ENCODE assay signal across 11 cellular contexts in the genomic region with DNA sequence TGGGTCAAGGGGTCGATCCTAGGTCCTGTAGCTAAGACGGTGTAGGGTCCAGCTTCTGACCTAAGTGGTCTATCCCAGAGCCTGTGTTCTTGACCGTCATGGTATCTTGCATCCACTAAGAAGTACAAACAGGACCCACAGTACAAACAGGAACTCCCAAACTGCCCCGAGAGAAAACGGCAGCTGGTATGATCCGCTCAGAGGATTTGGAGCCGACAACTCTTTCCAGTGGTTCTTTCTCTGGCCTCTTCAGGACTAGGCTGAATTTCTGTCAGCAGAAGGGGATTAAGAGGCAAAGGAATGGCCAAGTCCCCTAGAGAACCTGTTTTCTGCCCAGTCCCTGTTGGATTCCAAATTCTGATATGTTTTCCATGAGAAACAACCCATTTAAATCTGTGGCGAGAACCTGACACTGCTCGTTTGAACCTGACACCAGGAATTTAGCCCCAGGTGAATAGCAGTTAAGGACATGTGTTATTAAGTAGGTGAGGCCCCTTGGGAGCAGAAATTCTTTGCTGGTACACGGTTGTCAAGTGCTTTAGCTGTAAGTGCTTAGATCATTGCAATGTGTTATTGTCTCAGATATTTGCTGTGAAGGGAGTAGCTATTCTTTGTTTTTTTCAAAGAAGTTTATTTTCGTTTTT. TPM values are rescaled to one million over a fixed set of nuclear protein-coding genes. Genes with fewer than 3 reads are reported as not detected.
DNase-seq lines count a peak whose midpoint lies in the region; ATAC-seq and TF ChIP-seq lines count a peak whose summit lies in the region.
"Had no signal": no experiment of that assay in that cellular context is flagged by ENCODE, and none has a peak within 500 bp of the region (broad histone marks: within the 10 kb centered on the region; RNA-seq: fewer than 3 reads in every experiment).

No MANE protein-coding gene starts in this region.

- intact Hi-C loops in breast epithelium (cut with DNase I; ENCODE audit: low total_unique reads), result no loop called here
- intact Hi-C loops in lower lobe of right lung (cut with DNase I), result no loop called here
- intact Hi-C loops in uterus (cut with DNase I; ENCODE audit: low total_unique reads), result no loop called here

- H3K36me3 ChIP-seq in breast epithelium (no peaks in the 10 kb centered on the region), lower lobe of right lung (peaks cover 10% of the 10 kb centered on the region), uterus (no peaks in the 10 kb centered on the region)
- H3K36me3 ChIP-seq: cardiac muscle cell had no signal

- H3K27ac ChIP-seq in breast epithelium, result peak overlapping the region; percentile 77 to 82
- H3K27ac ChIP-seq in lower lobe of right lung, result peak overlapping the region; percentile 77
- H3K27ac ChIP-seq in uterus, result peak overlapping the region; percentile 46 to 71
- H3K27ac ChIP-seq: cardiac muscle cell had no signal

- H3K4me1 ChIP-seq in breast epithelium (peaks cover 0 to 10% of the 10 kb centered on the region in 2 donors), lower lobe of right lung (peaks cover 9% of the 10 kb centered on the region), uterus (no peaks in the 10 kb centered on the region)

- TF ChIP-seq CTCF in breast epithelium (IDR thresholded peaks at IDR 0.05) (no peak), lower lobe of right lung (IDR thresholded peaks at IDR 0.05) (no peak), uterus (IDR thresholded peaks at IDR 0.05) (no peak)

- DNase-seq in NCI-H2227 (lab: John Stamatoyannopoulos, UW; ENCODE audit: unreplicated experiment) (peak; percentile 22), NCI-H2227 treated with DMSO at 0.1 percent for 48 hours (lab: John Stamatoyannopoulos, UW) (no peak), breast epithelium (ENCODE audit: low spot score in 2 of 2) (no peak), lower lobe of right lung (no peak), uterus (no peak), germinal center (ENCODE audit: low spot score) (no peak)
- DNase-seq in stimulated activated CD8-positive, alpha-beta memory T cell treated with anti-CD3 and anti-CD28 coated beads, Interleukin-4, amount 100 ng/mL, for 48 hours, result no peak
- DNase-seq: PC-3, T1000 had no signal

- ATAC-seq in lower lobe of right lung (peak; percentile 66 to 69), HG02870 (IDR thresholded peaks at IDR 0.05; ENCODE audit: unreplicated experiment) (no peak)
- ATAC-seq: PC-3 had no signal

- no peak for TF ChIP-seq POLR2A in breast epithelium (IDR thresholded peaks at IDR 0.05)
- TF ChIP-seq POLR2A in uterus (IDR thresholded peaks at IDR 0.05), result no peak

- no peak overlapping the region for H3K4me3 ChIP-seq in breast epithelium
- no peak overlapping the region for H3K4me3 ChIP-seq in lower lobe of right lung
- no peak overlapping the region for H3K4me3 ChIP-seq in uterus
- H3K4me3 ChIP-seq: cardiac muscle cell had no signal

- no peaks in the 10 kb centered on the region for H3K27me3 ChIP-seq in breast epithelium
- no peaks in the 10 kb centered on the region for H3K27me3 ChIP-seq in lower lobe of right lung (ENCODE audit: low read depth)
- H3K27me3 ChIP-seq in uterus, result no peaks in the 10 kb centered on the region

- H3K9me3 ChIP-seq in breast epithelium (no peaks in the 10 kb centered on the region), lower lobe of right lung (no peaks in the 10 kb centered on the region), uterus (no peaks in the 10 kb centered on the region)

RNA-seq across cellular contexts. Expression of a gene that starts 50.5 kb away (rescaled TPM):
- under 1 TPM in 1 of 3 donors, not detected in 2; 0.16 TPM for total RNA-seq in breast epithelium
- 0.12 TPM for total RNA-seq in lower lobe of right lung
- total RNA-seq in uterus, result under 1 TPM in 2 of 4 donors, not detected in 2; 0.07 to 0.24 TPM
- total RNA-seq: cardiac muscle cell had no signal
